ENCODE assay signal across 1 cellular context in the genomic region with DNA sequence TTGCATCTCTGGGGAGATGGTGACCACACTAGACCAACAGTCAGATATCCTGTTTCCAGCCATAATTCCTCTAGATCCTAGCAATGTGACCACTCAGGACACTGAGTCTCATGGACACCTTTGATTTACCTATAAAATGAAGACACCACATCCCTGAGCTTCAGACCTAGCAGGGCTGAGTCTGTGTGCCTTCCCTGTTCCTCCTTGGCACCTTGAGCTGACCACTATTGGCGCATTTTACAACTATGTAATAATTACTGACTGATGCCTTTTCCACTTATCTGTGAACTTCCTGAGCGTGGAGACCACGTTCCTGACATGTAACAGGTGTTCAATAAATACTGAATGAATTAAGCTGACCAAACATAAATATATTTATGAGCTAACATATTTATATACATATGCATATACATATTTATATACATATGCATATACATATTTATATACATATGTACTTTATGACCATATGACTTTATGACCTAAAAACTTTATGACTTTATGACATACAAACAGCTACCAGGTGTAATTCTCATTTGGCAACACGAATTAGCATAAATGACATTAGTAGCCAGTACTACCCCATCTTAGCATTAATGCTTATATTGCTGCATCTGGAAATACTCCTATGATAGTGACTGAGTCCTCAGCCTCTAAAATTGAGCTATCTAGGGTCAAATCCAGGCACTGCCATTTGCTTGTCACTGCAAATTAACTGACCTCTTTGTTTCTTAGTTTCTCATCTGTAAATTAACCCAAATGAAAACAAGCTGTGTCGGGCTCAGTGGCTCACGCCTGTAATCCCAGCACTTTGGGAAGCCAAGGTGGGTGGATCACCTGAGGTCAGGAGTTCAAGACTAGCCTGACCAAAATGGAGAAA.
TF ChIP-seq lines count a peak whose summit lies in the region.

No MANE protein-coding gene starts in this region.

TF ChIP-seq in WTC11, 78 proteins besides CTCF, POLR2A, EP300 and RAD21 (continued from another document):
- TF ChIP-seq, protein P1, sequence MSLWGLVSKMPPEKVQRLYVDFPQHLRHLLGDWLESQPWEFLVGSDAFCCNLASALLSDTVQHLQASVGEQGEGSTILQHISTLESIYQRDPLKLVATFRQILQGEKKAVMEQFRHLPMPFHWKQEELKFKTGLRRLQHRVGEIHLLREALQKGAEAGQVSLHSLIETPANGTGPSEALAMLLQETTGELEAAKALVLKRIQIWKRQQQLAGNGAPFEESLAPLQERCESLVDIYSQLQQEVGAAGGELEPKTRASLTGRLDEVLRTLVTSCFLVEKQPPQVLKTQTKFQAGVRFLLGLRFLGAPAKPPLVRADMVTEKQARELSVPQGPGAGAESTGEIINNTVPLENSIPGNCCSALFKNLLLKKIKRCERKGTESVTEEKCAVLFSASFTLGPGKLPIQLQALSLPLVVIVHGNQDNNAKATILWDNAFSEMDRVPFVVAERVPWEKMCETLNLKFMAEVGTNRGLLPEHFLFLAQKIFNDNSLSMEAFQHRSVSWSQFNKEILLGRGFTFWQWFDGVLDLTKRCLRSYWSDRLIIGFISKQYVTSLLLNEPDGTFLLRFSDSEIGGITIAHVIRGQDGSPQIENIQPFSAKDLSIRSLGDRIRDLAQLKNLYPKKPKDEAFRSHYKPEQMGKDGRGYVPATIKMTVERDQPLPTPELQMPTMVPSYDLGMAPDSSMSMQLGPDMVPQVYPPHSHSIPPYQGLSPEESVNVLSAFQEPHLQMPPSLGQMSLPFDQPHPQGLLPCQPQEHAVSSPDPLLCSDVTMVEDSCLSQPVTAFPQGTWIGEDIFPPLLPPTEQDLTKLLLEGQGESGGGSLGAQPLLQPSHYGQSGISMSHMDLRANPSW (CRISPR knock-in tag; conservative IDR thresholded peaks at IDR 0.05; ENCODE audit: low read depth): no peak
- TF ChIP-seq CBFB (CRISPR knock-in tag; IDR thresholded peaks at IDR 0.05; ENCODE audit: low read depth) (no peak), JUN (CRISPR knock-in tag; IDR thresholded peaks at IDR 0.05) (no peak)
